Comparison of ENCODE assay signal across 2 cellular contexts in genomic region chr1:7130127-7130526, GRCh38.
TF ChIP-seq lines count a peak whose summit lies in the region.

No MANE protein-coding gene starts in this region.

TF ChIP-seq in SK-N-SH treated with all-trans-retinoic acid at 6 μM for 48 hours, 23 proteins besides CTCF, POLR2A, EP300 and RAD21 (continued from another document):
- TF ChIP-seq PATZ1 (CRISPR knock-in tag; IDR thresholded peaks at IDR 0.05; ENCODE audit: borderline replicate concordance) = no peak
- no peak for TF ChIP-seq ZC3H10 (CRISPR knock-in tag; IDR thresholded peaks at IDR 0.05)
- TF ChIP-seq SNAI2 (CRISPR knock-in tag; IDR thresholded peaks at IDR 0.05) = no peak
- TF ChIP-seq ZNF70 (CRISPR knock-in tag; IDR thresholded peaks at IDR 0.05) = no peak

TF ChIP-seq in SK-N-SH, 30 proteins besides CTCF, POLR2A, EP300 and RAD21 (continued from another document):
- TF ChIP-seq, protein P1, sequence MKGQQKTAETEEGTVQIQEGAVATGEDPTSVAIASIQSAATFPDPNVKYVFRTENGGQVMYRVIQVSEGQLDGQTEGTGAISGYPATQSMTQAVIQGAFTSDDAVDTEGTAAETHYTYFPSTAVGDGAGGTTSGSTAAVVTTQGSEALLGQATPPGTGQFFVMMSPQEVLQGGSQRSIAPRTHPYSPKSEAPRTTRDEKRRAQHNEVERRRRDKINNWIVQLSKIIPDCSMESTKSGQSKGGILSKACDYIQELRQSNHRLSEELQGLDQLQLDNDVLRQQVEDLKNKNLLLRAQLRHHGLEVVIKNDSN (IDR thresholded peaks at IDR 0.05; ENCODE audit: borderline replicate concordance, low read depth) = no peak
TF ChIP-seq in SK-N-SH: peak in this region for 0.
